ENCODE assay signal across 8 cellular contexts in the genomic region with DNA sequence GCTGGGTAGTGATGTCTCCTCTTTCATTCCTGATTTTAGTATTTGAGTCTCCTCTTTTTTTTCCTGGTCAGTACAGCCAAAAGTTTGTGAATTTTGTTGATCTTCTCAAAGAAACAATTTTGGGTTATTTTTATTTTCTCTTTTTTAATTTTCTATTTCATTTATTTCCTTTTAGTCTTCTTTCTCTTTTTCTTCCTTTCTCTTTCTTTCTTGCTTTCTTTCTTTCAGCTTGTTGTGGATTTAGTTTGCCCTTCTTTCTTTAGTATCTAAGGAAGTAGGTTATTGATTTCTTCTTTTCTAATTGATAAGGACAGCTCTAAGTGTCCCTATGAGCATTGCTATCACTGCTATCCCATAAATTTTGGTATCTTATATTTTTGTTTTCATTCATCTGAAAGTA.
"Had no signal": no experiment of that assay in that cellular context is flagged by ENCODE, and none has a peak within 500 bp of the region (broad histone marks: within the 10 kb centered on the region; RNA-seq: fewer than 3 reads in every experiment).

No MANE protein-coding gene starts in this region.

- ATAC-seq: GM12878 had no signal

- H3K4me3 ChIP-seq: GM12878 had no signal

- DNase-seq: GDM1, GF-D8 had no signal

- FAIRE-seq: G401.6, GM12878, GM12891, GM12892, GM18507, GM19239 had no signal
